ENCODE assay signal across 17 cellular contexts in genomic region chr19:51719251-51719901, GRCh38. TPM values are rescaled to one million over a fixed set of nuclear protein-coding genes. Genes with fewer than 3 reads are reported as not detected.
DNase-seq lines count a peak whose midpoint lies in the region; ATAC-seq, FAIRE-seq and TF ChIP-seq lines count a peak whose summit lies in the region.
"Had no signal": no experiment of that assay in that cellular context is flagged by ENCODE, and none has a peak within 500 bp of the region (broad histone marks: within the 10 kb centered on the region; RNA-seq: fewer than 3 reads in every experiment).

No MANE protein-coding gene starts in this region.

- H3K4me3 Mint-ChIP-seq in brain = peak overlapping the region; percentile 72 to 91 (median 75)
- H3K4me3 Mint-ChIP-seq: activated T-cell treated with anti-CD3 and anti-CD28 coated beads, Interleukin-2, amount 50 U/mL, for 4 hours had no signal

- peak; percentile 15 for ATAC-seq in left ventricle myocardium superior
- ATAC-seq: activated T-cell treated with anti-CD3 and anti-CD28 coated beads, Interleukin-2, amount 50 U/mL, for 4 hours had no signal

- no peak overlapping the region for H3K27ac Mint-ChIP-seq in brain
- H3K27ac Mint-ChIP-seq: nephron had no signal

- peaks cover 0 to 5% of the 10 kb centered on the region in 2 donors for H3K9me3 ChIP-seq in neuronal stem cell (replicated peaks in 1 of 2; ENCODE audit: control insufficient read depth in 2 of 2, insufficient read depth in 1 of 2, low read depth in 1 of 2, low read length in 2 of 2)

- intact Hi-C loops in left ventricle myocardium superior (cut with micrococcal nuclease) = no loop called here

- peaks cover 15% of the 10 kb centered on the region for H3K4me1 Mint-ChIP-seq in brain
- H3K4me1 Mint-ChIP-seq: nephron had no signal

- peaks cover 0 to 5% (median 0%) of the 10 kb centered on the region in 5 experiments for H3K9me3 Mint-ChIP-seq in brain
- H3K9me3 Mint-ChIP-seq: activated T-cell treated with anti-CD3 and anti-CD28 coated beads, Interleukin-2, amount 50 U/mL, for 4 hours had no signal

- H3K4me3 ChIP-seq in neuronal stem cell (ENCODE audit: low read length in 2 of 2) = peak overlapping the region in 1 of 2 donors; percentile 80

- FAIRE-seq in GM12891 (lab: Jason Lieb, UNC) (no peak), GM19239 (lab: Jason Lieb, UNC) (no peak)
- FAIRE-seq: GM12892, kidney had no signal

- TF ChIP-seq POLR2A in GM12891 (IDR thresholded peaks at IDR 0.05; ENCODE audit: low read depth, low read length) = no peak

- H3K36me3 ChIP-seq in neuronal stem cell (replicated peaks in 1 of 2; ENCODE audit: control insufficient read depth in 2 of 2, insufficient read depth in 2 of 2, low read length in 2 of 2) = no peaks in the 10 kb centered on the region

- H3K27me3 ChIP-seq in neuronal stem cell (ENCODE audit: control insufficient read depth in 3 of 3, insufficient read depth in 3 of 3, low read depth in 1 of 3, low read length in 3 of 3) = peaks cover 8 to 84% (median 18%) of the 10 kb centered on the region in 3 experiments

- peak overlapping the region; percentile 82 for H3K14ac ChIP-seq in neuronal stem cell (ENCODE audit: low read length)

- peak overlapping the region; percentile 86 for H3K18ac ChIP-seq in neuronal stem cell (ENCODE audit: low read length)

- no peaks in the 10 kb centered on the region for H3K36me3 Mint-ChIP-seq in brain

- peaks cover 6 to 7% of the 10 kb centered on the region in 2 donors for H3K4me1 ChIP-seq in neuronal stem cell (ENCODE audit: control insufficient read depth in 2 of 2, insufficient read depth in 1 of 2, low read depth in 1 of 2, low read length in 2 of 2)

- H2BK120ac ChIP-seq in neuronal stem cell (ENCODE audit: low read depth, low read length) = peak overlapping the region; percentile 41

- H3K23ac ChIP-seq in neuronal stem cell (ENCODE audit: low read depth, low read length, poor library complexity) = peak overlapping the region; percentile 89

- no peak overlapping the region for H4K91ac ChIP-seq in neuronal stem cell (ENCODE audit: low read depth, low read length, poor library complexity)

- no peaks in the 10 kb centered on the region for H3K79me1 ChIP-seq in neuronal stem cell (ENCODE audit: low read depth, low read length)

- no peak for TF ChIP-seq CTCF in brain (conservative IDR thresholded peaks at IDR 0.05)

- peak overlapping the region; percentile 96 for H3K4me2 ChIP-seq in neuronal stem cell (ENCODE audit: insufficient read depth, low read length, poor library complexity, severe bottlenecking)

- H4K8ac ChIP-seq in neuronal stem cell (ENCODE audit: low read depth, low read length) = peak overlapping the region; percentile 21

- H3K27ac ChIP-seq in neuronal stem cell (replicated peaks; ENCODE audit: low read length) = no peak overlapping the region

- H2BK12ac ChIP-seq in neuronal stem cell (ENCODE audit: low read length) = no peak overlapping the region

- peak; percentile 64 for DNase-seq in ELF-1 (ENCODE audit: low read depth, low spot score)
- no peak for DNase-seq in left ventricle myocardium superior
- no peak for DNase-seq in neuronal stem cell (ENCODE audit: low spot score)
- DNase-seq in GM12891 (ENCODE audit: insufficient read length, low spot score) = no peak
- DNase-seq in NCI-H2227 treated with DMSO at 0.1 percent for 48 hours (lab: John Stamatoyannopoulos, UW) = no peak
- no peak for DNase-seq in activated CD8-positive, alpha-beta memory T cell treated with anti-CD3 and anti-CD28 coated beads, Interleukin-2, amount 50 U/mL, for 48 hours
- DNase-seq in GM19239 (ENCODE audit: insufficient read length, low spot score) = no peak
- DNase-seq: activated CD4-positive, alpha-beta T cell treated with anti-CD3 and anti-CD28 coated beads for 1 hour; activated T-cell treated with anti-CD3 and anti-CD28 coated beads, Interleukin-2, amount 50 U/mL, for 4 hours; DMS79; Karpas-422; kidney; NCI-H2029 treated with DMSO at 0.1 percent for 48 hours had no signal

- no CpG with 5 or more reads among the region's 79 CpGs for WGBS in neuronal stem cell (ENCODE audit: extremely low coverage in 2 of 2, insufficient read length in 2 of 2, insufficient replicate concordance in 1 of 2), 2 donors

- H3K27me3 Mint-ChIP-seq in brain = peaks cover 80% of the 10 kb centered on the region

- H2AFZ ChIP-seq in neuronal stem cell (ENCODE audit: low read length) = peak overlapping the region; percentile 79

- peak overlapping the region; percentile 38 for H2AK5ac ChIP-seq in neuronal stem cell (ENCODE audit: low read depth, low read length)

- peak overlapping the region; percentile 50 for H2BK15ac ChIP-seq in neuronal stem cell (ENCODE audit: low read length)

- H3K9ac ChIP-seq in neuronal stem cell (ENCODE audit: low read depth, low read length, poor library complexity) = peak overlapping the region; percentile 87

- H2BK5ac ChIP-seq in neuronal stem cell (ENCODE audit: low read length) = no peak overlapping the region

- no peak overlapping the region for H3K4ac ChIP-seq in neuronal stem cell (ENCODE audit: low read length)

TF ChIP-seq in GM12891, 5 proteins besides CTCF, POLR2A, EP300 and RAD21:
- TF ChIP-seq TAF1 (IDR thresholded peaks at IDR 0.05; ENCODE audit: low read depth, low read length) (no peak), SPI1 (IDR thresholded peaks at IDR 0.05; ENCODE audit: low read depth, low read length) (no peak), POU2F2 (IDR thresholded peaks at IDR 0.05; ENCODE audit: low read depth, low read length) (no peak), POLR2AphosphoS5 (IDR thresholded peaks at IDR 0.05; ENCODE audit: low read depth, low read length) (no peak), PAX5 (IDR thresholded peaks at IDR 0.05; ENCODE audit: insufficient read depth, low read length, severe bottlenecking) (no peak)

RNA-seq across cellular contexts. Expression of gene HAS1, which starts 4.4 kb away (rescaled TPM):
- 0.92 TPM for polyA plus RNA-seq in brain (ENCODE audit: insufficient read depth, low read depth, low replicate concordance)
- 3.2 TPM for total RNA-seq in left ventricle myocardium superior
- 0.06 TPM for polyA plus RNA-seq in neuronal stem cell (2013, experiment 1 of 2)
- 0.08 TPM for polyA plus RNA-seq in neuronal stem cell (2013, experiment 2 of 2)
- not detected for polyA plus RNA-seq in GM12891 (2012; ENCODE audit: low read depth, missing spikeins)
- total RNA-seq: activated T-cell treated with anti-CD3 and anti-CD28 coated beads, Interleukin-2, amount 50 U/mL, for 4 hours; kidney had no signal

RNA-seq across cellular contexts. Expression of gene SPACA6, which starts 26.2 kb away (rescaled TPM):
- polyA plus RNA-seq in brain (ENCODE audit: insufficient read depth, low read depth, low replicate concordance) = 5.9 TPM
- 13.9 TPM for total RNA-seq in left ventricle myocardium superior
- 4.1 TPM for polyA plus RNA-seq in neuronal stem cell (2013, experiment 1 of 2)
- polyA plus RNA-seq in neuronal stem cell (2013, experiment 2 of 2) = 5.0 TPM
- polyA plus RNA-seq in GM12891 (2012; ENCODE audit: low read depth, missing spikeins) = 2.9 TPM

RNA-seq across cellular contexts. Expression of gene FPR1, which starts 32.3 kb away (rescaled TPM):
- polyA plus RNA-seq in brain (ENCODE audit: insufficient read depth, low read depth, low replicate concordance) = 3.1 TPM
- total RNA-seq in left ventricle myocardium superior = 4.3 TPM
- polyA plus RNA-seq in neuronal stem cell (2013, experiment 1 of 2) = not detected
- not detected for polyA plus RNA-seq in neuronal stem cell (2013, experiment 2 of 2)
- polyA plus RNA-seq in GM12891 (2012; ENCODE audit: low read depth, missing spikeins) = not detected
- total RNA-seq: activated T-cell treated with anti-CD3 and anti-CD28 coated beads, Interleukin-2, amount 50 U/mL, for 4 hours; epithelial cell of proximal tubule had no signal

RNA-seq across cellular contexts. Expression of gene FPR2, which starts 41.6 kb away (rescaled TPM):
- polyA plus RNA-seq in brain (ENCODE audit: insufficient read depth, low read depth, low replicate concordance) = 0.29 TPM
- 1.0 TPM for total RNA-seq in left ventricle myocardium superior
- not detected for polyA plus RNA-seq in neuronal stem cell (2013, experiment 1 of 2)
- not detected for polyA plus RNA-seq in neuronal stem cell (2013, experiment 2 of 2)
- polyA plus RNA-seq in GM12891 (2012; ENCODE audit: low read depth, missing spikeins) = not detected
- total RNA-seq: activated T-cell treated with anti-CD3 and anti-CD28 coated beads, Interleukin-2, amount 50 U/mL, for 4 hours; epithelial cell of proximal tubule had no signal
